In the genomic region with DNA sequence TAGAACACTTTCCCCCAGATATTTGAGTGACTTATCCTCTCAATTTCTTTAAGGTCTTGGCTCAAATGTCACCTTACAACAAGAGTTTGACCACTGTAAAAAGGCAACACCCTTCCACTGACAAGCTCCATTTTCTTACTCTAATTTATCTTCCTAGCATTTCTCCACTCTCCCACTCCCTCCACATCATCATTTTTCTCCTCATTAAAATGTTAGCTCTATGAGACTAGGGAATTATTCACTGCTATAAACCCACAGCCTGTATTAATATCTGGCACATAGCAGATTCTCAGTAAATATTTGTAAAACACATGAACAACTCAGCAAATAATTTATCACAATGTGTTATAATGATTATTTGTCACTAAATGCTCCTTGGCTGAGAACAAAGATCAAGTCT, we compare ENCODE assay signal across 3 cellular contexts.
"Had no signal": no experiment of that assay in that cellular context is flagged by ENCODE, and none has a peak within 500 bp of the region (broad histone marks: within the 10 kb centered on the region; RNA-seq: fewer than 3 reads in every experiment).

No MANE protein-coding gene starts in this region.

- ATAC-seq: GM12878 had no signal

- DNase-seq: GDM1, GF-D8 had no signal

- H3K4me3 ChIP-seq: GM12878 had no signal
